Comparison of ENCODE assay signal across 15 cellular contexts in the genomic region with DNA sequence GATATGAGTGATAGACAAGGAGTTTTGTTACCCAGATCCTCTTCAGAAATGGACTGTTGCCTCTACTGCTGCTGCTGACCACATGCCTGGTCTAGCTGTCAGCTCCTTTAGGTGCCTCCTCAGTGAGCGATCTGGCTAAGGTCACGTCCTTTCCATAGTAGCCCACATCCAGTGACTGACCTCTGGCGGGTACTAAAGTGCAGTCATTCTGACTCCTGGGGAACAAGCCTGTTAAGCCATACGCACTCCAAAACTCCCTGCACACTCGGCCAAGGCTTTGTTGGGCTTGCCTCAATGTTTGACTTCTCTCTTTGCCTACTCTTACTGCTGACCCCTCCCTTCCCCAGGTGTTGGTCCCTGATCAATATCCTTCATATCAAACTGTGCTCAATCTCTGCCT.
A peak's percentile ranks its signal among the peaks of the same experiment; 100 is the strongest.
DNase-seq lines count a peak whose midpoint lies in the region; ATAC-seq and TF ChIP-seq lines count a peak whose summit lies in the region.
"Had no signal": no experiment of that assay in that cellular context is flagged by ENCODE, and none has a peak within 500 bp of the region (broad histone marks: within the 10 kb centered on the region; RNA-seq: fewer than 3 reads in every experiment).

No MANE protein-coding gene starts in this region.

- 44 to 54% (median 50%) methylated on average over 5 of the region's 5 CpGs for WGBS in heart left ventricle, 4 donors
- 88 to 89% methylated on average over 5 of the region's 5 CpGs for WGBS in tibial nerve, 2 donors

- H3K4me3 ChIP-seq in right atrium auricular region (no peak overlapping the region), heart left ventricle (no peak overlapping the region), tibial nerve (no peak overlapping the region)

- H3K27me3 ChIP-seq in right atrium auricular region: no peaks in the 10 kb centered on the region
- no peaks in the 10 kb centered on the region for H3K27me3 ChIP-seq in heart left ventricle
- no peaks in the 10 kb centered on the region for H3K27me3 ChIP-seq in tibial nerve

- TF ChIP-seq POLR2A in heart left ventricle (IDR thresholded peaks at IDR 0.05) (no peak), tibial nerve (IDR thresholded peaks at IDR 0.05) (no peak)

- peak; percentile 76 for ATAC-seq in Right ventricle myocardium inferior
- peak; percentile 57 for ATAC-seq in SK-N-SH treated with all-trans-retinoic acid at 6 μM for 48 hours
- ATAC-seq in heart left ventricle: peak in 3 of 4 donors; percentile 58 to 84 (median 75)
- no peak for ATAC-seq in GM18909 (IDR thresholded peaks at IDR 0.05; ENCODE audit: poor library complexity, unreplicated experiment)
- ATAC-seq: stimulated activated naive B cell treated with anti-CD40 and anti-IgM and Interleukin-4, amounts not matched to agents 10 μg/mL and 1 μg/mL and 100 μg/mL, for 72 hours had no signal

- TF ChIP-seq EP300 in tibial nerve (IDR thresholded peaks at IDR 0.05): no peak

- no peak for TF ChIP-seq CTCF in right atrium auricular region (IDR thresholded peaks at IDR 0.05)
- no peak for TF ChIP-seq CTCF in heart left ventricle (IDR thresholded peaks at IDR 0.05)
- no peak for TF ChIP-seq CTCF in tibial nerve (IDR thresholded peaks at IDR 0.05)

- H3K27ac ChIP-seq in right atrium auricular region (no peak overlapping the region), heart left ventricle (peak overlapping the region in 1 of 12 donors; percentile 22), tibial nerve (no peak overlapping the region)
- H3K27ac ChIP-seq: HL-60 had no signal

- H3K4me1 ChIP-seq in right atrium auricular region (peaks cover 0 to 5% of the 10 kb centered on the region in 2 donors), heart left ventricle (peaks cover 0 to 26% (median 3%) of the 10 kb centered on the region in 12 donors), tibial nerve (peaks cover 0 to 16% (median 1%) of the 10 kb centered on the region in 4 donors)

- H3K9me3 ChIP-seq in right atrium auricular region (no peaks in the 10 kb centered on the region), heart left ventricle (peaks cover 0 to 4% (median 0%) of the 10 kb centered on the region in 12 donors), tibial nerve (no peaks in the 10 kb centered on the region)

- intact Hi-C loops in Right ventricle myocardium inferior (cut with DNase I) (no loop called here), heart left ventricle (cut with DNase I) (no loop called here)

- H3K36me3 ChIP-seq in right atrium auricular region: no peaks in the 10 kb centered on the region
- H3K36me3 ChIP-seq in heart left ventricle: no peaks in the 10 kb centered on the region
- H3K36me3 ChIP-seq in tibial nerve: no peaks in the 10 kb centered on the region

- DNase-seq in Right ventricle myocardium inferior (ENCODE audit: missing footprints) (no peak), right atrium auricular region (ENCODE audit: low spot score) (no peak), heart left ventricle (peak in 2 of 5 donors; percentile 28 to 40), COLO829 (ENCODE audit: low spot score) (no peak), D341Med (ENCODE audit: low spot score) (no peak), tibial nerve (ENCODE audit: low spot score in 2 of 2) (no peak)
- DNase-seq: activated naive CD4-positive, alpha-beta T cell; head of caudate nucleus; Kasumi-1; NCI-H2029 treated with DMSO at 0.1 percent for 48 hours; stimulated activated CD4-positive, alpha-beta T cell treated with anti-CD3 and anti-CD28 coated beads, Interleukin-4, amount 100 ng/mL, for 4 hours; stimulated activated naive B cell treated with anti-CD40 and anti-IgM and Interleukin-4, amounts not matched to agents 10 μg/mL and 1 μg/mL and 100 μg/mL, for 72 hours had no signal

TF ChIP-seq in SK-N-SH treated with all-trans-retinoic acid at 6 μM for 48 hours, 23 proteins besides CTCF, POLR2A, EP300 and RAD21:
- TF ChIP-seq, protein P1, sequence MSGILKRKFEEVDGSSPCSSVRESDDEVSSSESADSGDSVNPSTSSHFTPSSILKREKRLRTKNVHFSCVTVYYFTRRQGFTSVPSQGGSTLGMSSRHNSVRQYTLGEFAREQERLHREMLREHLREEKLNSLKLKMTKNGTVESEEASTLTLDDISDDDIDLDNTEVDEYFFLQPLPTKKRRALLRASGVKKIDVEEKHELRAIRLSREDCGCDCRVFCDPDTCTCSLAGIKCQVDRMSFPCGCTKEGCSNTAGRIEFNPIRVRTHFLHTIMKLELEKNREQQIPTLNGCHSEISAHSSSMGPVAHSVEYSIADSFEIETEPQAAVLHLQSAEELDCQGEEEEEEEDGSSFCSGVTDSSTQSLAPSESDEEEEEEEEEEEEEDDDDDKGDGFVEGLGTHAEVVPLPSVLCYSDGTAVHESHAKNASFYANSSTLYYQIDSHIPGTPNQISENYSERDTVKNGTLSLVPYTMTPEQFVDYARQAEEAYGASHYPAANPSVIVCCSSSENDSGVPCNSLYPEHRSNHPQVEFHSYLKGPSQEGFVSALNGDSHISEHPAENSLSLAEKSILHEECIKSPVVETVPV (CRISPR knock-in tag; IDR thresholded peaks at IDR 0.05): no peak
- TF ChIP-seq CSDC2 (CRISPR knock-in tag; IDR thresholded peaks at IDR 0.05) (no peak), SNAI2 (CRISPR knock-in tag; IDR thresholded peaks at IDR 0.05) (no peak), ZFP3 (CRISPR knock-in tag; IDR thresholded peaks at IDR 0.05) (no peak), ARNTL (CRISPR knock-in tag; IDR thresholded peaks at IDR 0.05; ENCODE audit: borderline replicate concordance, low read depth) (no peak), GLIS3 (CRISPR knock-in tag; IDR thresholded peaks at IDR 0.05) (no peak)
